ENCODE assay signal across 10 cellular contexts in the genomic region with DNA sequence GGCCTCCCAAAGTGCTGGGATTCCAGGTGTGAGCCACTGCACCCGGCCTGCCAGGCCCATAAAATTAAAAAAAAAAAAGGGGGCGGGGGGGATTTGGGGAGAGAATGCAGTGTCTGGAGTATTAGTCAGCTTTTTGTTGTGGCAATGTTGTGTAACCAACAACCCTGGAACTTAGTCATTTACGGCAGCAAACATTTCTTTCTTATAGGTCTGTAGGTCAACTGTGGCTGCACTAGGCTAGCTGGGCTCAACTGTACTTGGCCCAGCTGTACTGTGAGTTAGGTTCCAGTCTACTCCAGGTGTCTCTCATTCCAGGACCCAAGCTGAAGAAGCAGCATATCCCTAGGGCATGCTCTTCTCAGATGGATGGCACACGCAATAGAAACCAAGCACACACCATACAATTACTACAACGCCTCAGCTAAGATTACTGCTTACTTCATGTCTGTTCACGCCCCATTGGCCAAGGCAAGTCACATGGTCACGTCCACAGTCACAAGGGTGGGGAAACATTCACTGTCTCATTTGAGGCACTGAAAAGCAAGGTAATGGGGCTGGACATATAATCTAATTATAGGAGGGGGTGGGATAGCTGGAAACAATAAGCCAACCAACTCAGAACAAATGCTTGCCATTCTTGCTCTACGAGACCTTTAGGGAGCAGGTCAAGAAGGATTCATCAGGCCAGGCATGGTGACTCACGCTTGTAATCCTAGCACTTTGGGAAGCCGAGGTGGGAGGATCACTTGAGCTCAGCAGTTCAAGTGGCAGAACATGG. TPM values are rescaled to one million over a fixed set of nuclear protein-coding genes. Genes with fewer than 3 reads are reported as not detected.
DNase-seq lines count a peak whose midpoint lies in the region; ATAC-seq, FAIRE-seq and TF ChIP-seq lines count a peak whose summit lies in the region.
"Had no signal": no experiment of that assay in that cellular context is flagged by ENCODE, and none has a peak within 500 bp of the region (broad histone marks: within the 10 kb centered on the region; RNA-seq: fewer than 3 reads in every experiment).

No MANE protein-coding gene starts in this region.

- DNase-seq in G401 (ENCODE audit: low spot score) (peak; percentile 68), NAMALWA (ENCODE audit: low spot score) (peak; percentile 42), GM12878 (ENCODE audit: low read depth, low spot score) (no peak), mucosa of descending colon (no peak), COR-L47 (lab: John Stamatoyannopoulos, UW) (no peak), testis (no peak)
- DNase-seq in CD8-positive, alpha-beta memory T cell: no peak
- DNase-seq: NCI-H1105 treated with DMSO at 0.1 percent for 48 hours had no signal

- H3K4me1 ChIP-seq in GM12878 (ENCODE audit: control insufficient read depth, insufficient read depth, low read length) (no peaks in the 10 kb centered on the region), mucosa of descending colon (ENCODE audit: low read depth) (peaks cover 15% of the 10 kb centered on the region), testis (no peaks in the 10 kb centered on the region)
- H3K4me1 ChIP-seq in CD8-positive, alpha-beta memory T cell (ENCODE audit: insufficient read depth, low read length): no peaks in the 10 kb centered on the region
- H3K4me1 ChIP-seq: ascending aorta had no signal

- intact Hi-C loops in GM12878 (cut with micrococcal nuclease; ENCODE audit: unreplicated experiment): no loop called here
- intact Hi-C loops in mucosa of descending colon (cut with DNase I, micrococcal nuclease): no loop called here
- intact Hi-C loops in testis (cut with DNase I; ENCODE audit: low total_unique reads): no loop called here

- H3K9me3 Mint-ChIP-seq in CD8-positive, alpha-beta memory T cell: no peaks in the 10 kb centered on the region

- CTCF ChIA-PET in GM12878 (lab: Yijun Ruan, JAX): interaction anchor here (1.1 kb wide), 1 partner anchor 36 kb away, joined by 3 read pairs; a partner anchor contains a TSS
- CTCF ChIA-PET in CD8-positive, alpha-beta memory T cell (lab: Charles Lee): interaction anchor here (1.4 kb wide), 1 partner anchor 35 kb away, joined by 3 read pairs; a partner anchor contains a TSS

- SMC1A ChIA-PET in GM12878 (lab: Charles Lee; ENCODE audit: uncharacterized antibody, unreplicated experiment): interaction anchor here (0.9 kb wide), 1 partner anchor 155 kb away, joined by 3 read pairs; no protein-coding TSS in a partner anchor

- H4K20me1 ChIP-seq in GM12878 (ENCODE audit: control insufficient read depth, insufficient read depth): no peaks in the 10 kb centered on the region

- H3K9ac ChIP-seq in GM12878 (ENCODE audit: control insufficient read depth, insufficient read depth, low read length): no peak overlapping the region

- H3K4me3 ChIP-seq in GM12878 (no peak overlapping the region), mucosa of descending colon (no peak overlapping the region), testis (no peak overlapping the region)
- no peak overlapping the region for H3K4me3 ChIP-seq in CD8-positive, alpha-beta memory T cell (ENCODE audit: low read length)
- H3K4me3 ChIP-seq: ascending aorta had no signal

- H2AFZ ChIP-seq in GM12878 (ENCODE audit: control insufficient read depth, low read depth, low read length): no peak overlapping the region

- H3K27me3 ChIP-seq in GM12878 (replicated peaks in 1 of 2; ENCODE audit: control insufficient read depth in 2 of 2, insufficient read depth in 2 of 2, low read length in 1 of 2): no peaks in the 10 kb centered on the region
- no peaks in the 10 kb centered on the region for H3K27me3 ChIP-seq in CD8-positive, alpha-beta memory T cell (ENCODE audit: insufficient read depth, low read length, poor library complexity, severe bottlenecking)
- H3K27me3 ChIP-seq in testis: no peaks in the 10 kb centered on the region
- H3K27me3 ChIP-seq: ascending aorta had no signal

- in situ Hi-C loops in G401 (cut with HindIII; ENCODE audit: low sequenced_read_pairs): no loop called here
- in situ Hi-C loops in GM12878 (cut with MboI): no loop called here

- TF ChIP-seq EP300 in GM12878 (IDR thresholded peaks at IDR 0.05; ENCODE audit: borderline replicate concordance in 1 of 2, control insufficient read depth in 1 of 2, low read depth in 2 of 2, low read length in 2 of 2): no peak

- H3K36me3 Mint-ChIP-seq in CD8-positive, alpha-beta memory T cell: no peaks in the 10 kb centered on the region

- no peak overlapping the region for H3K4me3 Mint-ChIP-seq in CD8-positive, alpha-beta memory T cell

- no peak for TF ChIP-seq POLR2A in GM12878 (IDR thresholded peaks at IDR 0.05; ENCODE audit: low read depth, low read length)
- TF ChIP-seq POLR2A in testis (IDR thresholded peaks at IDR 0.05): no peak

- H3K4me2 ChIP-seq in GM12878 (ENCODE audit: control insufficient read depth, insufficient read depth): no peak overlapping the region

- ATAC-seq in GM12878: peak; percentile 76
- peak; percentile 63 for ATAC-seq in mucosa of descending colon
- ATAC-seq in HG03354 (IDR thresholded peaks at IDR 0.05; ENCODE audit: poor library complexity, severe bottlenecking, unreplicated experiment): no peak

- H3K27me3 Mint-ChIP-seq in CD8-positive, alpha-beta memory T cell: peaks cover 2 to 9% of the 10 kb centered on the region in 2 donors

- no peaks in the 10 kb centered on the region for H3K4me1 Mint-ChIP-seq in CD8-positive, alpha-beta memory T cell

- TF ChIP-seq RAD21 in GM12878 (IDR thresholded peaks at IDR 0.05; ENCODE audit: insufficient read depth, low read depth, low read length): no peak

- H3K27ac Mint-ChIP-seq in CD8-positive, alpha-beta memory T cell: no peak overlapping the region

- H3K36me3 ChIP-seq in GM12878 (ENCODE audit: control insufficient read depth in 2 of 2, insufficient read depth in 2 of 2, low read length in 1 of 2) (no peaks in the 10 kb centered on the region), mucosa of descending colon (ENCODE audit: low read depth) (no peaks in the 10 kb centered on the region), testis (ENCODE audit: low read depth, missing control alignments) (no peaks in the 10 kb centered on the region)
- no peaks in the 10 kb centered on the region for H3K36me3 ChIP-seq in CD8-positive, alpha-beta memory T cell (ENCODE audit: insufficient read depth, low read length)
- H3K36me3 ChIP-seq: ascending aorta had no signal

- BruUV-seq in GM12878 (replicated peaks; lab: Mats Ljungman, UMichigan): no TSS peak

- RAD21 ChIA-PET in GM12878 (lab: Charles Lee; ENCODE audit: unreplicated experiment): no interaction called here

- POLR2A ChIA-PET in GM12878 (lab: Charles Lee): interaction anchor here (0.5 to 0.7 kb wide), 2 partner anchors 297 to 550 kb away, joined by 6 read pairs; no protein-coding TSS in a partner anchor
- POLR2A ChIA-PET in CD8-positive, alpha-beta memory T cell (lab: Charles Lee): interaction anchor here (0.6 kb wide), 1 partner anchor 66 kb away, joined by 3 read pairs; no protein-coding TSS in a partner anchor

- no peaks in the 10 kb centered on the region for H3K79me2 ChIP-seq in GM12878 (ENCODE audit: control insufficient read depth, insufficient read depth, low read length)

- no peak for TF ChIP-seq CTCF in GM12878 (IDR thresholded peaks at IDR 0.05 in 2 of 3, conservative IDR thresholded peaks at IDR 0.05 in 1 of 3; ENCODE audit: control insufficient read depth in 2 of 3, extremely low read depth in 1 of 3, insufficient read depth in 1 of 3, low read depth in 3 of 3, low read length in 3 of 3)
- no peak for TF ChIP-seq CTCF in mucosa of descending colon (IDR thresholded peaks at IDR 0.05)
- no peak for TF ChIP-seq CTCF in testis (IDR thresholded peaks at IDR 0.05)

- H3K27ac ChIP-seq in GM12878 (ENCODE audit: control insufficient read depth, insufficient read depth) (no peak overlapping the region), testis (no peak overlapping the region)
- H3K27ac ChIP-seq in CD8-positive, alpha-beta memory T cell (ENCODE audit: low read depth, low read length): no peak overlapping the region
- H3K27ac ChIP-seq: ascending aorta had no signal

- FAIRE-seq in GM12878 (lab: Jason Lieb, UNC): no peak

- H3K9me3 ChIP-seq in GM12878 (replicated peaks; ENCODE audit: control insufficient read depth, insufficient read depth, low read length) (no peaks in the 10 kb centered on the region), mucosa of descending colon (no peaks in the 10 kb centered on the region), testis (no peaks in the 10 kb centered on the region)
- no peaks in the 10 kb centered on the region for H3K9me3 ChIP-seq in CD8-positive, alpha-beta memory T cell (ENCODE audit: low read length)
- H3K9me3 ChIP-seq: ascending aorta had no signal

- 68% methylated on average over 10 of the region's 10 CpGs for WGBS in GM12878 (ENCODE audit: insufficient coverage, insufficient replicate concordance, low lambda C conversion rate, missing lambda C conversion rate)
- 91 to 92% methylated on average over 10 of the region's 10 CpGs for WGBS in testis, 2 donors

RNA-seq across cellular contexts. Expression of a gene that starts 10.4 kb away (rescaled TPM):
- 96.4 and 96.8 TPM in 2 replicates for total RNA-seq in G401 (2014; rRNA removed; shearing (Covaris generic))
- total RNA-seq in GM12878 (2013; cell fraction: nucleolus; rRNA removed): 23.3 and 29.2 TPM in 2 replicates
- total RNA-seq in GM12878 (2014; rRNA removed) (27.5 and 32.6 TPM in 2 replicates), GM12878 (2014; rRNA removed; fragmentation: Illumina TruSeq; extraction: Trizol) (17.9 and 22.5 TPM in 2 replicates), GM12878 (2021) (31.5 and 36.3 TPM in 2 replicates), mucosa of descending colon (10 to 100 TPM in 1 of 3 donors, 1 to 10 TPM in 2; 5.8 to 22.3 (median 7.0) TPM), testis (10 to 100 TPM; 38.6 to 45.1 TPM)
- polyA plus RNA-seq in GM12878 (2011; ENCODE audit: low read depth): 5.0 TPM
- polyA plus RNA-seq in GM12878 (2011; rRNA removed) (11.9 and 19.0 TPM in 2 replicates), GM12878 (2014; fragmentation: Illumina TruSeq; extraction: Trizol) (6.3 and 14.7 TPM in 2 replicates), GM12878 (2014; fragmentation: Nextera tagmentation; extraction: Ambion mirVana) (1 to 10 TPM; 1.1 to 1.2 TPM), GM12878 (2014; rRNA removed) (38.2 and 41.4 TPM in 2 replicates), GM12878 (2016; fragmentation: Nextera tagmentation; extraction: Ambion mirVana) (1 to 10 TPM in 1 of 2 experiments, under 1 TPM in 1; 0.88 to 1.2 TPM), testis (ENCODE audit: insufficient read depth, low read depth, low replicate concordance) (71.6 TPM)
- 25.5 and 40.3 TPM in 2 replicates for polyA plus RNA-seq in GM12878 (2011; cell fraction: cytosol; rRNA removed)
- 28.1 and 40.9 TPM in 2 replicates for polyA plus RNA-seq in GM12878 (2011; cell fraction: nucleus; rRNA removed)
- 16.2 and 23.1 TPM in 2 replicates for polyA plus RNA-seq in GM12878 (2012)
- polyA minus RNA-seq in GM12878 (2011; rRNA and poly(A)+ RNA removed): 8.3 and 14.2 TPM in 2 replicates
- 8.4 and 9.9 TPM in 2 replicates for polyA minus RNA-seq in GM12878 (2011; cell fraction: cytosol; rRNA and poly(A)+ RNA removed)
- polyA minus RNA-seq in GM12878 (2011; cell fraction: nucleus; rRNA and poly(A)+ RNA removed): 9.6 and 12.7 TPM in 2 replicates
- total RNA-seq in CD8-positive, alpha-beta memory T cell: 10 to 100 TPM; 38.7 to 41.4 TPM
- 1.4 TPM for polyA plus RNA-seq in CD8-positive, alpha-beta memory T cell

RNA-seq across cellular contexts. Expression of a gene that starts 34.3 kb away (rescaled TPM):
- total RNA-seq in G401 (2014; rRNA removed; shearing (Covaris generic)): 41.1 and 42.6 TPM in 2 replicates
- total RNA-seq in GM12878 (2013; cell fraction: nucleolus; rRNA removed): 3.7 and 4.8 TPM in 2 replicates
- total RNA-seq in GM12878 (2014; rRNA removed) (5.5 and 5.6 TPM in 2 replicates), GM12878 (2014; rRNA removed; fragmentation: Illumina TruSeq; extraction: Trizol) (2.3 and 2.4 TPM in 2 replicates), GM12878 (2021) (7.3 and 7.9 TPM in 2 replicates), mucosa of descending colon (10 to 100 TPM in 1 of 3 donors, 1 to 10 TPM in 2; 4.8 to 27.1 (median 5.4) TPM), testis (10 to 100 TPM; 19.5 to 31.0 TPM)
- 1.1 TPM for polyA plus RNA-seq in GM12878 (2011; ENCODE audit: low read depth)
- polyA plus RNA-seq in GM12878 (2011; rRNA removed) (2.5 and 2.6 TPM in 2 replicates), GM12878 (2014; fragmentation: Illumina TruSeq; extraction: Trizol) (2.0 and 2.2 TPM in 2 replicates), GM12878 (2014; fragmentation: Nextera tagmentation; extraction: Ambion mirVana) (under 1 TPM; 0.39 to 0.99 TPM), GM12878 (2014; rRNA removed) (4.4 and 5.5 TPM in 2 replicates), GM12878 (2016; fragmentation: Nextera tagmentation; extraction: Ambion mirVana) (under 1 TPM; 0.40 to 0.43 TPM), testis (ENCODE audit: insufficient read depth, low read depth, low replicate concordance) (12.0 TPM)
- polyA plus RNA-seq in GM12878 (2011; cell fraction: cytosol; rRNA removed): 1.4 and 2.3 TPM in 2 replicates
- polyA plus RNA-seq in GM12878 (2011; cell fraction: nucleus; rRNA removed): 8.2 and 12.1 TPM in 2 replicates
- 2.5 and 2.8 TPM in 2 replicates for polyA plus RNA-seq in GM12878 (2012)
- 1.6 and 2.0 TPM in 2 replicates for polyA minus RNA-seq in GM12878 (2011; rRNA and poly(A)+ RNA removed)
- polyA minus RNA-seq in GM12878 (2011; cell fraction: cytosol; rRNA and poly(A)+ RNA removed): 1.2 and 2.9 TPM in 2 replicates
- 1.9 and 4.2 TPM in 2 replicates for polyA minus RNA-seq in GM12878 (2011; cell fraction: nucleus; rRNA and poly(A)+ RNA removed)
- 1 to 10 TPM; 7.0 to 7.6 TPM for total RNA-seq in CD8-positive, alpha-beta memory T cell
- 0.37 TPM for polyA plus RNA-seq in CD8-positive, alpha-beta memory T cell

RNA-seq across cellular contexts. Expression of a gene that starts 36.1 kb away (rescaled TPM):
- 21.0 and 22.5 TPM in 2 replicates for total RNA-seq in G401 (2014; rRNA removed; shearing (Covaris generic))
- total RNA-seq in GM12878 (2013; cell fraction: nucleolus; rRNA removed): 23.7 and 26.6 TPM in 2 replicates
- total RNA-seq in GM12878 (2014; rRNA removed) (10.7 and 14.8 TPM in 2 replicates), GM12878 (2014; rRNA removed; fragmentation: Illumina TruSeq; extraction: Trizol) (9.3 and 9.7 TPM in 2 replicates), GM12878 (2021) (29.5 and 30.0 TPM in 2 replicates), mucosa of descending colon (100 to 1,000 TPM in 1 of 3 donors, 10 to 100 TPM in 2; 71.9 to 111 (median 94.5) TPM), testis (10 to 100 TPM; 51.7 to 52.8 TPM)
- polyA plus RNA-seq in GM12878 (2011; ENCODE audit: low read depth): 7.8 TPM
- polyA plus RNA-seq in GM12878 (2011; rRNA removed) (11.3 and 14.5 TPM in 2 replicates), GM12878 (2014; fragmentation: Illumina TruSeq; extraction: Trizol) (13.6 and 16.1 TPM in 2 replicates), GM12878 (2014; fragmentation: Nextera tagmentation; extraction: Ambion mirVana) (under 1 TPM; 0.19 to 0.40 TPM), GM12878 (2014; rRNA removed) (20.2 and 22.2 TPM in 2 replicates), GM12878 (2016; fragmentation: Nextera tagmentation; extraction: Ambion mirVana) (10 to 100 TPM in 1 of 2 experiments, 1 to 10 TPM in 1; 4.1 to 11.9 TPM), testis (ENCODE audit: insufficient read depth, low read depth, low replicate concordance) (24.7 TPM)
- 13.9 and 15.3 TPM in 2 replicates for polyA plus RNA-seq in GM12878 (2011; cell fraction: cytosol; rRNA removed)
- polyA plus RNA-seq in GM12878 (2011; cell fraction: nucleus; rRNA removed): 21.1 and 29.6 TPM in 2 replicates
- 12.7 and 13.2 TPM in 2 replicates for polyA plus RNA-seq in GM12878 (2012)
- 20.0 and 24.5 TPM in 2 replicates for polyA minus RNA-seq in GM12878 (2011; rRNA and poly(A)+ RNA removed)
- 14.2 and 16.5 TPM in 2 replicates for polyA minus RNA-seq in GM12878 (2011; cell fraction: cytosol; rRNA and poly(A)+ RNA removed)
- polyA minus RNA-seq in GM12878 (2011; cell fraction: nucleus; rRNA and poly(A)+ RNA removed): 8.9 and 19.0 TPM in 2 replicates
- total RNA-seq in CD8-positive, alpha-beta memory T cell: 10 to 100 TPM; 34.5 to 38.0 TPM
- 72.5 TPM for polyA plus RNA-seq in CD8-positive, alpha-beta memory T cell

Comparison
In these comparisons a context has a peak if more than half of its experiments do, and no peak if none do; other contexts are left out.
1. DNase-seq: peak in G401 (single experiment) and NAMALWA (single experiment); none in GM12878 (single experiment), mucosa of descending colon (0 of 3), COR-L47 (single experiment), CD8-positive, alpha-beta memory T cell (0 of 5) and testis (single experiment).